Comparison of ENCODE assay signal across 9 cellular contexts in genomic region chr22:30602049-30602448, GRCh38. TPM values are rescaled to one million over a fixed set of nuclear protein-coding genes. Genes with fewer than 3 reads are reported as not detected.
DNase-seq lines count a peak whose midpoint lies in the region; ATAC-seq, FAIRE-seq and TF ChIP-seq lines count a peak whose summit lies in the region.
"Had no signal": no experiment of that assay in that cellular context is flagged by ENCODE, and none has a peak within 500 bp of the region (broad histone marks: within the 10 kb centered on the region; RNA-seq: fewer than 3 reads in every experiment).

No MANE protein-coding gene starts in this region.

- no peaks in the 10 kb centered on the region for H3K9me3 ChIP-seq in esophagus muscularis mucosa
- H3K9me3 ChIP-seq: thoracic aorta had no signal

- no peaks in the 10 kb centered on the region for H3K27me3 ChIP-seq in esophagus muscularis mucosa

- no peak overlapping the region for H3K27ac ChIP-seq in esophagus muscularis mucosa (replicated peaks in 1 of 4)
- H3K27ac ChIP-seq: thoracic aorta had no signal

- H3K4me3 ChIP-seq in AG10803 (ENCODE audit: low read length) (no peak overlapping the region), esophagus muscularis mucosa (no peak overlapping the region)
- H3K4me3 ChIP-seq: thoracic aorta had no signal

- TF ChIP-seq CTCF in AG10803 (conservative IDR thresholded peaks at IDR 0.05; ENCODE audit: low read length): peak; percentile 43
- TF ChIP-seq CTCF in GM20000 (IDR thresholded peaks at IDR 0.05; ENCODE audit: extremely low read depth, missing control alignments): peak; percentile 21
- TF ChIP-seq CTCF in esophagus muscularis mucosa (IDR thresholded peaks at IDR 0.05): no peak

- TF ChIP-seq POLR2A in GM12891 (IDR thresholded peaks at IDR 0.05; ENCODE audit: low read depth, low read length): no peak
- TF ChIP-seq POLR2A in esophagus muscularis mucosa (IDR thresholded peaks at IDR 0.05; ENCODE audit: low read depth): no peak

- H3K4me1 ChIP-seq in esophagus muscularis mucosa: peaks cover 11 to 17% (median 15%) of the 10 kb centered on the region in 4 donors

- no peaks in the 10 kb centered on the region for H3K36me3 ChIP-seq in esophagus muscularis mucosa
- H3K36me3 ChIP-seq: thoracic aorta had no signal

- TF ChIP-seq EP300 in esophagus muscularis mucosa (IDR thresholded peaks at IDR 0.05): no peak

- WGBS in esophagus muscularis mucosa: 63% methylated on average over 3 of the region's 3 CpGs

- DNase-seq in AG10803 (ENCODE audit: low read depth) (peak; percentile 29), GM20000 (ENCODE audit: low spot score) (no peak), RPMI7951 (ENCODE audit: low read depth) (peak; percentile 34), fibroblast of peridontal ligament (ENCODE audit: extremely low read depth) (peak; percentile 41), sciatic nerve (ENCODE audit: low spot score) (no peak), GM12891 (ENCODE audit: insufficient read length, low spot score) (no peak), left ventricle myocardium superior (no peak), esophagus muscularis mucosa (ENCODE audit: extremely low spot score) (no peak)

- no peak for FAIRE-seq in GM12891 (lab: Jason Lieb, UNC)

- ATAC-seq in sciatic nerve (no peak), left ventricle myocardium superior (no peak)

- intact Hi-C loops in sciatic nerve (cut with DNase I) (no loop called here), left ventricle myocardium superior (cut with micrococcal nuclease) (no loop called here), esophagus muscularis mucosa (cut with DNase I) (no loop called here)

TF ChIP-seq in GM12891, 5 proteins besides CTCF, POLR2A, EP300 and RAD21:
- no peak for TF ChIP-seq TAF1 (IDR thresholded peaks at IDR 0.05; ENCODE audit: low read depth, low read length)
- TF ChIP-seq POU2F2 (IDR thresholded peaks at IDR 0.05; ENCODE audit: low read depth, low read length): no peak
- TF ChIP-seq POLR2AphosphoS5 (IDR thresholded peaks at IDR 0.05; ENCODE audit: low read depth, low read length): no peak
- no peak for TF ChIP-seq SPI1 (IDR thresholded peaks at IDR 0.05; ENCODE audit: low read depth, low read length)
- no peak for TF ChIP-seq PAX5 (IDR thresholded peaks at IDR 0.05; ENCODE audit: insufficient read depth, low read length, severe bottlenecking)

RNA-seq across cellular contexts. Expression of gene TCN2, which starts 4.9 kb away (rescaled TPM):
- total RNA-seq in RPMI7951 (2014; rRNA removed; shearing (Covaris generic)): 11.7 and 15.4 TPM in 2 replicates
- 21.6 TPM for total RNA-seq in sciatic nerve
- 8.4 TPM for polyA plus RNA-seq in GM12891 (2012; ENCODE audit: low read depth, missing spikeins)
- 14.6 TPM for total RNA-seq in left ventricle myocardium superior
- 10 to 100 TPM; 28.7 to 44.2 (median 40.2) TPM for total RNA-seq in esophagus muscularis mucosa

RNA-seq across cellular contexts. Expression of gene PES1, which starts 10.3 kb away (rescaled TPM):
- total RNA-seq in RPMI7951 (2014; rRNA removed; shearing (Covaris generic)): 56.8 and 64.3 TPM in 2 replicates
- 46.6 TPM for total RNA-seq in sciatic nerve
- polyA plus RNA-seq in GM12891 (2012; ENCODE audit: low read depth, missing spikeins): 68.0 TPM
- total RNA-seq in left ventricle myocardium superior: 21.6 TPM
- total RNA-seq in esophagus muscularis mucosa: 10 to 100 TPM; 28.2 to 55.7 (median 42.9) TPM

RNA-seq across cellular contexts. Expression of gene GAL3ST1, which starts 27.6 kb away (rescaled TPM):
- not detected in 2 replicates for total RNA-seq in RPMI7951 (2014; rRNA removed; shearing (Covaris generic))
- 26.3 TPM for total RNA-seq in sciatic nerve
- polyA plus RNA-seq in GM12891 (2012; ENCODE audit: low read depth, missing spikeins): 0.05 TPM
- total RNA-seq in left ventricle myocardium superior: 0.57 TPM
- total RNA-seq in esophagus muscularis mucosa: 1 to 10 TPM; 1.2 to 3.2 (median 1.9) TPM

RNA-seq across cellular contexts. Expression of gene SLC35E4, which starts 33.5 kb away (rescaled TPM):
- 8.2 and 12.9 TPM in 2 replicates for total RNA-seq in RPMI7951 (2014; rRNA removed; shearing (Covaris generic))
- total RNA-seq in sciatic nerve (3.4 TPM), left ventricle myocardium superior (3.1 TPM), esophagus muscularis mucosa (10 to 100 TPM in 2 of 4 donors, 1 to 10 TPM in 2; 4.2 to 14.1 (median 9.7) TPM)
- 0.40 TPM for polyA plus RNA-seq in GM12891 (2012; ENCODE audit: low read depth, missing spikeins)

RNA-seq across cellular contexts. Expression of gene SEC14L6, which starts 55.5 kb away (rescaled TPM):
- total RNA-seq in RPMI7951 (2014; rRNA removed; shearing (Covaris generic)): not detected in 2 replicates
- 4.3 TPM for total RNA-seq in sciatic nerve
- not detected for polyA plus RNA-seq in GM12891 (2012; ENCODE audit: low read depth, missing spikeins)
- total RNA-seq in left ventricle myocardium superior: not detected
- 1 to 10 TPM in 3 of 4 donors, not detected in 1; 1.2 to 1.5 (median 1.4) TPM for total RNA-seq in esophagus muscularis mucosa

Comparison
In these comparisons a context has a peak if more than half of its experiments do, and no peak if none do; other contexts are left out.
1. DNase-seq: peak in AG10803 (single experiment), RPMI7951 (single experiment) and fibroblast of peridontal ligament (single experiment); none in GM20000 (single experiment), sciatic nerve (single experiment), GM12891 (single experiment), left ventricle myocardium superior (single experiment) and esophagus muscularis mucosa (single experiment).
2. CTCF ChIP-seq: peak in AG10803 (single experiment) and GM20000 (single experiment); none in esophagus muscularis mucosa (0 of 3).